ENCODE assay signal across 19 cellular contexts in genomic region chr4:75735525-75735924, GRCh38. TPM values are rescaled to one million over a fixed set of nuclear protein-coding genes. Genes with fewer than 3 reads are reported as not detected.
DNase-seq lines count a peak whose midpoint lies in the region; ATAC-seq and TF ChIP-seq lines count a peak whose summit lies in the region.
"Had no signal": no experiment of that assay in that cellular context is flagged by ENCODE, and none has a peak within 500 bp of the region (broad histone marks: within the 10 kb centered on the region; RNA-seq: fewer than 3 reads in every experiment).

No MANE protein-coding gene starts in this region.

- intact Hi-C loops in activated CD4-positive, alpha-beta T cell treated with anti-CD3 and anti-CD28 coated beads, Interleukin-2, amount 10 ng/mL, durations not matched to agents 24 days and 14 days (cut with micrococcal nuclease) = no loop called here
- intact Hi-C loops in psoas muscle (cut with DNase I) = no loop called here

- H3K4me3 Mint-ChIP-seq in activated CD4-positive, alpha-beta T cell treated with anti-CD3 and anti-CD28 coated beads, Interleukin-2, amount 10 ng/mL, durations not matched to agents 24 days and 14 days = no peak overlapping the region
- H3K4me3 Mint-ChIP-seq in chondrocyte (ENCODE audit: unreplicated experiment) = no peak overlapping the region
- H3K4me3 Mint-ChIP-seq in stimulated activated memory B cell treated with anti-CD40 and anti-IgM and Interleukin-4, amounts not matched to agents 10 μg/mL and 1 μg/mL and 100 μg/mL, for 72 hours = no peak overlapping the region
- H3K4me3 Mint-ChIP-seq: CD4-positive, alpha-beta memory T cell; HFFc6 had no signal

- H3K36me3 ChIP-seq in HEK293 (ENCODE audit: control insufficient read depth in 2 of 2, insufficient read depth in 1 of 2, low read length in 2 of 2) (no peaks in the 10 kb centered on the region), psoas muscle (ENCODE audit: insufficient read depth in 1 of 2, low read depth in 1 of 2) (peaks cover 0 to 9% of the 10 kb centered on the region in 2 donors)

- H3K27me3 Mint-ChIP-seq in activated CD4-positive, alpha-beta T cell treated with anti-CD3 and anti-CD28 coated beads, Interleukin-2, amount 10 ng/mL, durations not matched to agents 24 days and 14 days = no peaks in the 10 kb centered on the region
- H3K27me3 Mint-ChIP-seq in chondrocyte (ENCODE audit: low read depth) = no peaks in the 10 kb centered on the region
- no peaks in the 10 kb centered on the region for H3K27me3 Mint-ChIP-seq in stimulated activated memory B cell treated with anti-CD40 and anti-IgM and Interleukin-4, amounts not matched to agents 10 μg/mL and 1 μg/mL and 100 μg/mL, for 72 hours
- H3K27me3 Mint-ChIP-seq: CD4-positive, alpha-beta memory T cell had no signal

- peaks cover 7% of the 10 kb centered on the region for H3K9me3 Mint-ChIP-seq in activated CD4-positive, alpha-beta T cell treated with anti-CD3 and anti-CD28 coated beads, Interleukin-2, amount 10 ng/mL, durations not matched to agents 24 days and 14 days
- peaks cover 15% of the 10 kb centered on the region for H3K9me3 Mint-ChIP-seq in chondrocyte (ENCODE audit: low read depth)
- H3K9me3 Mint-ChIP-seq in stimulated activated memory B cell treated with anti-CD40 and anti-IgM and Interleukin-4, amounts not matched to agents 10 μg/mL and 1 μg/mL and 100 μg/mL, for 72 hours = peaks cover 2% of the 10 kb centered on the region
- H3K9me3 Mint-ChIP-seq: CD4-positive, alpha-beta memory T cell had no signal

- peak; percentile 15 for DNase-seq in activated CD4-positive, alpha-beta T cell treated with anti-CD3 and anti-CD28 coated beads, Interleukin-2, amount 10 ng/mL, durations not matched to agents 24 days and 14 days
- no peak for DNase-seq in activated CD4-positive, alpha-beta T cell treated with anti-CD3 and anti-CD28 coated beads for 1 hour
- no peak for DNase-seq in chondrocyte (ENCODE audit: low spot score)
- DNase-seq in psoas muscle = no peak
- DNase-seq in NCI-H187 (lab: John Stamatoyannopoulos, UW) = no peak
- no peak for DNase-seq in activated effector memory CD4-positive, alpha-beta T cell treated with anti-CD3 and anti-CD28 coated beads, Interleukin-2, amount 50 U/mL, for 16 hours
- DNase-seq: AML-193; CD4-positive, alpha-beta memory T cell; DMS153; DMS79; GDM1; GM23248; HCEC 1CT; HFFc6 had no signal

- peaks cover 7% of the 10 kb centered on the region for H3K4me1 Mint-ChIP-seq in activated CD4-positive, alpha-beta T cell treated with anti-CD3 and anti-CD28 coated beads, Interleukin-2, amount 10 ng/mL, durations not matched to agents 24 days and 14 days
- peaks cover 39% of the 10 kb centered on the region for H3K4me1 Mint-ChIP-seq in chondrocyte (ENCODE audit: low read depth)
- H3K4me1 Mint-ChIP-seq in stimulated activated memory B cell treated with anti-CD40 and anti-IgM and Interleukin-4, amounts not matched to agents 10 μg/mL and 1 μg/mL and 100 μg/mL, for 72 hours = peaks cover 27% of the 10 kb centered on the region

- no peaks in the 10 kb centered on the region for H3K27me3 ChIP-seq in psoas muscle (ENCODE audit: insufficient read depth in 3 of 3, low read length in 2 of 3)

- H3K27ac ChIP-seq in HEK293 (ENCODE audit: extremely low read depth, low read depth, low read length) = no peak overlapping the region
- H3K27ac ChIP-seq in psoas muscle = peak overlapping the region; percentile 54
- H3K27ac ChIP-seq: 22Rv1, A549, C4-2B, GM23248 had no signal

- peaks cover 22% of the 10 kb centered on the region for H3K36me3 Mint-ChIP-seq in activated CD4-positive, alpha-beta T cell treated with anti-CD3 and anti-CD28 coated beads, Interleukin-2, amount 10 ng/mL, durations not matched to agents 24 days and 14 days (ENCODE audit: low read depth)
- peaks cover 12% of the 10 kb centered on the region for H3K36me3 Mint-ChIP-seq in chondrocyte (ENCODE audit: low read depth)
- peaks cover 25% of the 10 kb centered on the region for H3K36me3 Mint-ChIP-seq in stimulated activated memory B cell treated with anti-CD40 and anti-IgM and Interleukin-4, amounts not matched to agents 10 μg/mL and 1 μg/mL and 100 μg/mL, for 72 hours

- TF ChIP-seq CTCF in HEK293 (tag by site-specific recombination; IDR thresholded peaks at IDR 0.05) = no peak
- TF ChIP-seq CTCF in chondrocyte (IDR thresholded peaks at IDR 0.05) = no peak
- TF ChIP-seq CTCF in psoas muscle (IDR thresholded peaks at IDR 0.05) = no peak

- no peaks in the 10 kb centered on the region for H3K4me1 ChIP-seq in HEK293 (ENCODE audit: control insufficient read depth, insufficient read depth, low read length)
- peaks cover 31% of the 10 kb centered on the region for H3K4me1 ChIP-seq in psoas muscle

- H3K4me3 ChIP-seq in HEK293 (ENCODE audit: low read depth, low read length) (no peak overlapping the region), psoas muscle (no peak overlapping the region)
- H3K4me3 ChIP-seq: A549, GM23248 had no signal

- no peak for ATAC-seq in psoas muscle
- ATAC-seq in stimulated activated memory B cell treated with anti-CD40 and anti-IgM and Interleukin-4, amounts not matched to agents 10 μg/mL and 1 μg/mL and 100 μg/mL, for 72 hours = no peak
- ATAC-seq: A549 had no signal

- POLR2A ChIA-PET in HEK293 (lab: Yijun Ruan, JAX) = interaction anchor here (0.8 kb wide), 1 partner anchor 113 kb away, joined by 5 read pairs; no protein-coding TSS in a partner anchor

- WGBS in psoas muscle, 3 donors = 87 to 94% (median 90%) methylated on average over 2 of the region's 2 CpGs

- no peaks in the 10 kb centered on the region for H3K9me3 ChIP-seq in HEK293 (ENCODE audit: control insufficient read depth, insufficient read depth, low read depth, low read length)
- no peaks in the 10 kb centered on the region for H3K9me3 ChIP-seq in psoas muscle
- H3K9me3 ChIP-seq: A549 had no signal

- no peak overlapping the region for H3K27ac Mint-ChIP-seq in activated CD4-positive, alpha-beta T cell treated with anti-CD3 and anti-CD28 coated beads, Interleukin-2, amount 10 ng/mL, durations not matched to agents 24 days and 14 days
- H3K27ac Mint-ChIP-seq in chondrocyte (ENCODE audit: unreplicated experiment) = peak overlapping the region; percentile 54
- H3K27ac Mint-ChIP-seq in stimulated activated memory B cell treated with anti-CD40 and anti-IgM and Interleukin-4, amounts not matched to agents 10 μg/mL and 1 μg/mL and 100 μg/mL, for 72 hours = no peak overlapping the region
- H3K27ac Mint-ChIP-seq: HFFc6 had no signal

- CTCF ChIA-PET in HEK293 (lab: Yijun Ruan, JAX) = no interaction called here

TF ChIP-seq in HEK293, 187 proteins besides CTCF, POLR2A, EP300 and RAD21:
- no peak for TF ChIP-seq ZNF169 (tag by site-specific recombination; IDR thresholded peaks at IDR 0.05)
- 0 out of 2 replicates have a peak, but pooled peaks have one; percentile 34 for TF ChIP-seq ZNF121 (tag by site-specific recombination; IDR thresholded peaks at IDR 0.05)

RNA-seq across cellular contexts. Expression of gene USO1, which starts 11.1 kb away (rescaled TPM):
- total RNA-seq in activated CD4-positive, alpha-beta T cell treated with anti-CD3 and anti-CD28 coated beads, Interleukin-2, amount 10 ng/mL, durations not matched to agents 24 days and 14 days = 42.8 and 44.0 TPM in 2 replicates
- total RNA-seq in chondrocyte (85.0 to 98.4 TPM (median 86.4 TPM) in 3 replicates), psoas muscle (100 to 1,000 TPM; 175 to 210 (median 180) TPM)
- polyA plus RNA-seq in psoas muscle = 100 to 1,000 TPM in 2 of 3 donors, 10 to 100 TPM in 1; 49.5 to 224 (median 136) TPM
